ENCODE assay signal across 14 cellular contexts in genomic region chr12:3553681-3554546, GRCh38.
DNase-seq lines count a peak whose midpoint lies in the region; ATAC-seq and TF ChIP-seq lines count a peak whose summit lies in the region.
"Had no signal": no experiment of that assay in that cellular context is flagged by ENCODE, and none has a peak within 500 bp of the region (broad histone marks: within the 10 kb centered on the region; RNA-seq: fewer than 3 reads in every experiment).

No MANE protein-coding gene starts in this region.

- H3K36me3 Mint-ChIP-seq in WTC11 (peaks cover 3% of the 10 kb centered on the region), neural crest cell (ENCODE audit: low read depth) (peaks cover 9% of the 10 kb centered on the region)

- no peaks in the 10 kb centered on the region for H3K27me3 Mint-ChIP-seq in WTC11 (ENCODE audit: low read depth)
- peaks cover 2% of the 10 kb centered on the region for H3K27me3 Mint-ChIP-seq in neural crest cell (ENCODE audit: low read depth)

- CTCF ChIA-PET in WTC11 (lab: Charles Lee) = interaction anchor here (1.1 to 1.4 kb wide), 6 partner anchors 20 to 254 kb away, joined by 3 to 5 read pairs (median 4); no protein-coding TSS in a partner anchor

- DNase-seq in DMS53 (lab: John Stamatoyannopoulos, UW) (peak; percentile 74), DMS53 treated with DMSO at 0.1 percent for 48 hours (lab: John Stamatoyannopoulos, UW; ENCODE audit: unreplicated experiment) (no peak), MV-4-11 (lab: John Stamatoyannopoulos, UW) (peak; percentile 31), WTC11 (ENCODE audit: low spot score) (peak; percentile 35), neural crest cell (ENCODE audit: low read depth, low spot score) (no peak), A172 (ENCODE audit: low spot score) (no peak)
- DNase-seq: activated gamma-delta T cell treated with Interleukin-2 at 50 U/mL for 16 hours, C1 segment of cervical spinal cord, HFFc6, left cardiac atrium, NCI-H1930, NCI-H748 treated with DMSO at 0.1 percent for 48 hours had no signal

- POLR2A ChIA-PET in WTC11 (lab: Charles Lee) = no interaction called here

- peaks cover 13% of the 10 kb centered on the region for H3K9me3 Mint-ChIP-seq in WTC11
- peaks cover under 1% of the 10 kb centered on the region for H3K9me3 Mint-ChIP-seq in neural crest cell
- H3K9me3 Mint-ChIP-seq: HFFc6 had no signal

- H3K27ac Mint-ChIP-seq in WTC11 (no peak overlapping the region; the same call in 1 of the 2 replicates), neural crest cell (ENCODE audit: unreplicated experiment) (peak overlapping the region; percentile 81)
- H3K27ac Mint-ChIP-seq: HFFc6 had no signal

- H3K4me3 Mint-ChIP-seq in WTC11 = no peak overlapping the region
- H3K4me3 Mint-ChIP-seq in neural crest cell = no peak overlapping the region
- H3K4me3 Mint-ChIP-seq: HFFc6 had no signal

- ATAC-seq in WTC11 = peak; percentile 89
- ATAC-seq in GM19351 (IDR thresholded peaks at IDR 0.05; ENCODE audit: unreplicated experiment) = no peak
- no peak for ATAC-seq in GM18511 (IDR thresholded peaks at IDR 0.05; ENCODE audit: unreplicated experiment)
- ATAC-seq: left cardiac atrium had no signal

- peaks cover 10% of the 10 kb centered on the region for H3K4me1 Mint-ChIP-seq in WTC11
- peaks cover 5% of the 10 kb centered on the region for H3K4me1 Mint-ChIP-seq in neural crest cell

- no peak for TF ChIP-seq CTCF in WTC11 (IDR thresholded peaks at IDR 0.05)
- peak; percentile 20 for TF ChIP-seq CTCF in neural crest cell (conservative IDR thresholded peaks at IDR 0.05)

TF ChIP-seq in WTC11, 78 proteins besides CTCF, POLR2A, EP300 and RAD21:
- no peak for TF ChIP-seq ZNF423 (CRISPR knock-in tag; IDR thresholded peaks at IDR 0.05)
- TF ChIP-seq, protein P1, sequence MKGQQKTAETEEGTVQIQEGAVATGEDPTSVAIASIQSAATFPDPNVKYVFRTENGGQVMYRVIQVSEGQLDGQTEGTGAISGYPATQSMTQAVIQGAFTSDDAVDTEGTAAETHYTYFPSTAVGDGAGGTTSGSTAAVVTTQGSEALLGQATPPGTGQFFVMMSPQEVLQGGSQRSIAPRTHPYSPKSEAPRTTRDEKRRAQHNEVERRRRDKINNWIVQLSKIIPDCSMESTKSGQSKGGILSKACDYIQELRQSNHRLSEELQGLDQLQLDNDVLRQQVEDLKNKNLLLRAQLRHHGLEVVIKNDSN (CRISPR knock-in tag; IDR thresholded peaks at IDR 0.05) = no peak
- TF ChIP-seq ATF6 (CRISPR knock-in tag; IDR thresholded peaks at IDR 0.05) = no peak
- TF ChIP-seq PRRX2 (CRISPR knock-in tag; IDR thresholded peaks at IDR 0.05) = no peak
- TF ChIP-seq, protein P2, sequence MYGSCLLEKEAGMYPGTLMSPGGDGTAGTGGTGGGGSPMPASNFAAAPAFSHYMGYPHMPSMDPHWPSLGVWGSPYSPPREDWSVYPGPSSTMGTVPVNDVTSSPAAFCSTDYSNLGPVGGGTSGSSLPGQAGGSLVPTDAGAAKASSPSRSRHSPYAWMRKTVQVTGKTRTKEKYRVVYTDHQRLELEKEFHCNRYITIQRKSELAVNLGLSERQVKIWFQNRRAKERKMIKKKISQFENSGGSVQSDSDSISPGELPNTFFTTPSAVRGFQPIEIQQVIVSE (CRISPR knock-in tag; IDR thresholded peaks at IDR 0.05; ENCODE audit: borderline replicate concordance) = no peak

Comparison
In these comparisons a context has a peak if more than half of its experiments do, and no peak if none do; other contexts are left out.
1. DNase-seq: peak in DMS53 (single experiment), MV-4-11 (single experiment) and WTC11 (single experiment); none in DMS53 treated with DMSO at 0.1 percent for 48 hours (single experiment), neural crest cell (single experiment) and A172 (single experiment).